Comparison of ENCODE assay signal across 24 cellular contexts in the genomic region with DNA sequence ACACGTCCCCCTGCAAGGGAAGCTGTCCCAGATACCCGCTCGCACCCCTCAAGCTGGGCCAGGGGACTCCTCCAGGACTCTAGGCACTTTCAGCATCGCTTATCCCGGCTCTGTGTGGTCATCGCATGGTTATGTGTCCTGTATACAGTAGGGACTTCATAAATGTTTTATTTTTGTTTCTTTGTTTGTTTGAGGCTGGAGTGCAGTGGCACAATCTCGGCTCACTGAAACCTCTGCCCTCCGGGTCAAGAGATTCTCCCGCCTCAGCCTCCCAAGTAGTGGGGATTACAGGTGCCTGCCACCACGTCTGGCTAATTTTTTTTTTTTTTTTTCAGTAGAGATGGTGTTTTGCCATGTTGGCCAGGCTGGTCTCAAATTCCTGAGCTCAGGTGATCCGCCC. TPM values are rescaled to one million over a fixed set of nuclear protein-coding genes. Genes with fewer than 3 reads are reported as not detected.
"Had no signal": no experiment of that assay in that cellular context is flagged by ENCODE, and none has a peak within 500 bp of the region (broad histone marks: within the 10 kb centered on the region; RNA-seq: fewer than 3 reads in every experiment).

No MANE protein-coding gene starts in this region.

- DNase-seq: activated CD4-positive, alpha-beta T cell treated with anti-CD3 and anti-CD28 coated beads, Interleukin-2, amount 10 ng/mL, durations not matched to agents 24 days and 14 days; activated CD4-positive, CD25-positive, alpha-beta regulatory T cell; activated CD8-positive, alpha-beta T cell treated with anti-CD3 and anti-CD28 coated beads for 36 hours; activated naive CD4-positive, alpha-beta T cell treated with anti-CD3 and anti-CD28 coated beads, Interleukin-2, amount 50 U/mL, for 16 hours; activated T-cell treated with anti-CD3 and anti-CD28 coated beads, Interleukin-2, amount 50 U/mL, for 4 hours; cerebellar nuclear complex; effector CD4-positive, alpha-beta T cell; mesendoderm; naive thymus-derived CD4-positive, alpha-beta T cell; stimulated activated CD4-positive, alpha-beta T cell treated with anti-CD3 and anti-CD28 coated beads, Interleukin-12 subunit alpha, Interleukin-12 subunit beta, amount 100 ng/mL, for 4 hours; stimulated activated CD4-positive, alpha-beta T cell treated with anti-CD3 and anti-CD28 coated beads, Interleukin-1b, Interleukin-23, amount 100 ng/mL, for 48 hours; stimulated activated CD8-positive, alpha-beta memory T cell treated with anti-CD3 and anti-CD28 coated beads, Interleukin-4, amount 100 ng/mL, for 48 hours; stimulated activated naive CD4-positive, alpha-beta T cell; substantia nigra; T-helper 1 cell; T-helper 9 cell; transverse colon had no signal

- H3K36me3 Mint-ChIP-seq: naive thymus-derived CD4-positive, alpha-beta T cell had no signal

- H3K9me3 Mint-ChIP-seq: activated CD4-positive, alpha-beta T cell treated with anti-CD3 and anti-CD28 coated beads, Interleukin-2, amount 10 ng/mL, durations not matched to agents 24 days and 14 days; activated CD8-positive, alpha-beta T cell treated with anti-CD3 and anti-CD28 coated beads for 36 hours; activated T-cell treated with anti-CD3 and anti-CD28 coated beads, Interleukin-2, amount 50 U/mL, for 4 hours; naive thymus-derived CD4-positive, alpha-beta T cell had no signal

- H3K4me3 ChIP-seq: ovary, transverse colon had no signal

- ATAC-seq: activated CD8-positive, alpha-beta T cell treated with anti-CD3 and anti-CD28 coated beads for 36 hours; activated T-cell treated with anti-CD3 and anti-CD28 coated beads, Interleukin-2, amount 50 U/mL, for 4 hours; left lobe of liver; naive thymus-derived CD4-positive, alpha-beta T cell had no signal

- H3K27ac Mint-ChIP-seq: activated CD4-positive, alpha-beta T cell treated with anti-CD3 and anti-CD28 coated beads, Interleukin-2, amount 10 ng/mL, durations not matched to agents 24 days and 14 days; activated CD8-positive, alpha-beta T cell treated with anti-CD3 and anti-CD28 coated beads for 36 hours had no signal

- H3K4me1 Mint-ChIP-seq: activated CD4-positive, alpha-beta T cell treated with anti-CD3 and anti-CD28 coated beads, Interleukin-2, amount 10 ng/mL, durations not matched to agents 24 days and 14 days had no signal

- H3K27me3 ChIP-seq: ovary, transverse colon had no signal

- H3K4me3 Mint-ChIP-seq: activated CD4-positive, alpha-beta T cell treated with anti-CD3 and anti-CD28 coated beads, Interleukin-2, amount 10 ng/mL, durations not matched to agents 24 days and 14 days; activated CD8-positive, alpha-beta T cell treated with anti-CD3 and anti-CD28 coated beads for 36 hours; activated T-cell treated with anti-CD3 and anti-CD28 coated beads, Interleukin-2, amount 50 U/mL, for 4 hours had no signal

- H3K27ac ChIP-seq: ovary had no signal

- H3K36me3 ChIP-seq: ovary, transverse colon had no signal

- H3K9me3 ChIP-seq: ovary, transverse colon had no signal

RNA-seq across cellular contexts. Expression of a gene that starts 7.5 kb away (rescaled TPM):
- total RNA-seq: activated CD4-positive, alpha-beta T cell treated with anti-CD3 and anti-CD28 coated beads, Interleukin-2, amount 10 ng/mL, durations not matched to agents 24 days and 14 days; activated CD8-positive, alpha-beta T cell treated with anti-CD3 and anti-CD28 coated beads for 36 hours; activated T-cell treated with anti-CD3 and anti-CD28 coated beads, Interleukin-2, amount 50 U/mL, for 4 hours; bronchial epithelial cell; esophagus mucosa; glomerular endothelial cell; naive thymus-derived CD4-positive, alpha-beta T cell; transverse colon had no signal
- polyA plus RNA-seq: naive thymus-derived CD4-positive, alpha-beta T cell had no signal

RNA-seq across cellular contexts. Expression of a gene that starts 15.4 kb away (rescaled TPM):
- polyA plus RNA-seq: naive thymus-derived CD4-positive, alpha-beta T cell had no signal

RNA-seq across cellular contexts. Expression of a gene that starts 49.0 kb away (rescaled TPM):
- total RNA-seq: activated CD4-positive, alpha-beta T cell treated with anti-CD3 and anti-CD28 coated beads, Interleukin-2, amount 10 ng/mL, durations not matched to agents 24 days and 14 days; activated CD8-positive, alpha-beta T cell treated with anti-CD3 and anti-CD28 coated beads for 36 hours; activated T-cell treated with anti-CD3 and anti-CD28 coated beads, Interleukin-2, amount 50 U/mL, for 4 hours; bronchial epithelial cell; esophagus mucosa; glomerular endothelial cell; left lobe of liver; mucosa of gallbladder; naive thymus-derived CD4-positive, alpha-beta T cell; ovary; transverse colon had no signal
- polyA plus RNA-seq: keratinocyte; naive thymus-derived CD4-positive, alpha-beta T cell; ovary had no signal

RNA-seq across cellular contexts. Expression of a gene that starts 49.6 kb away (rescaled TPM):
- polyA plus RNA-seq: naive thymus-derived CD4-positive, alpha-beta T cell had no signal
